18 cellular contexts compared by ENCODE assay signal in genomic region chr13:53064721-53065120, GRCh38. TPM values are rescaled to one million over a fixed set of nuclear protein-coding genes. Genes with fewer than 3 reads are reported as not detected.
DNase-seq lines count a peak whose midpoint lies in the region; ATAC-seq, FAIRE-seq and TF ChIP-seq lines count a peak whose summit lies in the region.
"Had no signal": no experiment of that assay in that cellular context is flagged by ENCODE, and none has a peak within 500 bp of the region (broad histone marks: within the 10 kb centered on the region; RNA-seq: fewer than 3 reads in every experiment).

No MANE protein-coding gene starts in this region.

- TF ChIP-seq POLR2A in heart left ventricle (IDR thresholded peaks at IDR 0.05) = no peak

- H3K36me3 ChIP-seq in heart left ventricle (no peaks in the 10 kb centered on the region), left ventricle myocardium inferior (no peaks in the 10 kb centered on the region)

- H3K4me3 Mint-ChIP-seq in endothelial cell (ENCODE audit: unreplicated experiment) = no peak overlapping the region
- H3K4me3 Mint-ChIP-seq: activated CD4-positive, alpha-beta T cell treated with anti-CD3 and anti-CD28 coated beads, Interleukin-2, amount 10 ng/mL, durations not matched to agents 24 days and 14 days; activated naive CD8-positive, alpha-beta T cell treated with anti-CD3 and anti-CD28 coated beads for 36 hours; natural killer cell had no signal

- H3K9me3 Mint-ChIP-seq in endothelial cell (ENCODE audit: unreplicated experiment) = no peaks in the 10 kb centered on the region
- H3K9me3 Mint-ChIP-seq: activated CD4-positive, alpha-beta T cell treated with anti-CD3 and anti-CD28 coated beads, Interleukin-2, amount 10 ng/mL, durations not matched to agents 24 days and 14 days; activated naive CD8-positive, alpha-beta T cell treated with anti-CD3 and anti-CD28 coated beads for 36 hours; natural killer cell had no signal

- no peak overlapping the region for H3K27ac Mint-ChIP-seq in endothelial cell (ENCODE audit: unreplicated experiment)
- H3K27ac Mint-ChIP-seq: activated CD4-positive, alpha-beta T cell treated with anti-CD3 and anti-CD28 coated beads, Interleukin-2, amount 10 ng/mL, durations not matched to agents 24 days and 14 days; activated naive CD8-positive, alpha-beta T cell treated with anti-CD3 and anti-CD28 coated beads for 36 hours; natural killer cell had no signal

- intact Hi-C loops in heart left ventricle (cut with DNase I) = no loop called here
- intact Hi-C loops in left ventricle myocardium inferior (cut with micrococcal nuclease) = no loop called here
- intact Hi-C loops in head of caudate nucleus (cut with DNase I) = no loop called here

- WGBS in heart left ventricle, 4 donors = 24 to 44% (median 28%) methylated on average over 4 of the region's 4 CpGs

- H3K27me3 Mint-ChIP-seq in endothelial cell (ENCODE audit: unreplicated experiment) = peaks cover 3% of the 10 kb centered on the region
- H3K27me3 Mint-ChIP-seq: activated CD4-positive, alpha-beta T cell treated with anti-CD3 and anti-CD28 coated beads, Interleukin-2, amount 10 ng/mL, durations not matched to agents 24 days and 14 days; activated naive CD8-positive, alpha-beta T cell treated with anti-CD3 and anti-CD28 coated beads for 36 hours had no signal

- H3K4me3 ChIP-seq in heart left ventricle = no peak overlapping the region
- H3K4me3 ChIP-seq in left ventricle myocardium inferior = no peak overlapping the region
- H3K4me3 ChIP-seq: K562, testis had no signal

- H3K27me3 ChIP-seq in heart left ventricle (peaks cover 0 to 15% (median 0%) of the 10 kb centered on the region in 9 donors), left ventricle myocardium inferior (ENCODE audit: low read depth) (peaks cover 72% of the 10 kb centered on the region)
- H3K27me3 ChIP-seq: testis had no signal

- peak; percentile 64 for FAIRE-seq in endometrium (lab: Jason Lieb, UNC)
- FAIRE-seq: bronchial epithelial cell, K562 had no signal

- H3K9me3 ChIP-seq in heart left ventricle (no peaks in the 10 kb centered on the region), left ventricle myocardium inferior (replicated peaks) (no peaks in the 10 kb centered on the region)
- H3K9me3 ChIP-seq: testis had no signal

- ATAC-seq in heart left ventricle = peak in 3 of 4 donors; percentile 36 to 66 (median 53)
- no peak for ATAC-seq in activated CD4-positive, CD25-positive, alpha-beta regulatory T cell treated with anti-CD3 and anti-CD28 coated beads, Interleukin-2, amount 50 U/mL, for 24 hours
- ATAC-seq: K562, natural killer cell had no signal

- DNase-seq in heart left ventricle (peak in 3 of 5 donors; percentile 20 to 43 (median 22)), left ventricle myocardium inferior (no peak), NCI-H2171 treated with DMSO at 0.1 percent for 48 hours (lab: John Stamatoyannopoulos, UW) (peak; percentile 98), endothelial cell (ENCODE audit: low spot score) (no peak), head of caudate nucleus (no peak)
- no peak for DNase-seq in activated CD4-positive, alpha-beta T cell treated with anti-CD3 and anti-CD28 coated beads, Interleukin-2, amount 50 U/mL, for 48 hours
- DNase-seq: activated CD4-positive, alpha-beta T cell treated with anti-CD3 and anti-CD28 coated beads, Interleukin-2, amount 10 ng/mL, durations not matched to agents 24 days and 14 days; activated naive CD8-positive, alpha-beta T cell treated with anti-CD3 and anti-CD28 coated beads for 36 hours; natural killer cell; NCI-H226; stimulated activated CD4-positive, alpha-beta T cell treated with anti-CD3 and anti-CD28 coated beads, Interleukin-2, amount 100 ng/mL, for 24 hours; T-helper 9 cell; testis had no signal

- H3K4me1 ChIP-seq in heart left ventricle = no peaks in the 10 kb centered on the region
- H3K4me1 ChIP-seq in left ventricle myocardium inferior = no peaks in the 10 kb centered on the region
- H3K4me1 ChIP-seq: testis had no signal

- H3K27ac ChIP-seq in heart left ventricle (no peak overlapping the region), left ventricle myocardium inferior (replicated peaks) (no peak overlapping the region)
- H3K27ac ChIP-seq: testis had no signal

- TF ChIP-seq CTCF in heart left ventricle (IDR thresholded peaks at IDR 0.05) (no peak), left ventricle myocardium inferior (IDR thresholded peaks at IDR 0.05; ENCODE audit: borderline replicate concordance) (no peak), endothelial cell (IDR thresholded peaks at IDR 0.05; ENCODE audit: unreplicated experiment) (no peak)

- no peaks in the 10 kb centered on the region for H3K36me3 Mint-ChIP-seq in endothelial cell (ENCODE audit: low read depth, unreplicated experiment)
- H3K36me3 Mint-ChIP-seq: activated naive CD8-positive, alpha-beta T cell treated with anti-CD3 and anti-CD28 coated beads for 36 hours; natural killer cell had no signal

- H3K4me1 Mint-ChIP-seq in endothelial cell (ENCODE audit: unreplicated experiment) = no peaks in the 10 kb centered on the region
- H3K4me1 Mint-ChIP-seq: activated CD4-positive, alpha-beta T cell treated with anti-CD3 and anti-CD28 coated beads, Interleukin-2, amount 10 ng/mL, durations not matched to agents 24 days and 14 days; activated naive CD8-positive, alpha-beta T cell treated with anti-CD3 and anti-CD28 coated beads for 36 hours; natural killer cell had no signal

RNA-seq across cellular contexts. Expression of gene OLFM4, which starts 36.1 kb away (rescaled TPM):
- total RNA-seq in heart left ventricle (1 to 10 TPM in 1 of 9 donors, under 1 TPM in 6, not detected in 2; 0.09 to 2.2 (median 0.28) TPM), left ventricle myocardium inferior (0.55 TPM), endothelial cell (ENCODE audit: unreplicated experiment) (not detected)
- polyA plus RNA-seq in heart left ventricle = 1 to 10 TPM in 1 of 2 donors, under 1 TPM in 1; 0.42 to 1.0 TPM
- total RNA-seq: activated CD4-positive, alpha-beta T cell treated with anti-CD3 and anti-CD28 coated beads, Interleukin-2, amount 10 ng/mL, durations not matched to agents 24 days and 14 days; activated naive CD8-positive, alpha-beta T cell treated with anti-CD3 and anti-CD28 coated beads for 36 hours; bronchial epithelial cell; K562; lung microvascular endothelial cell; natural killer cell had no signal
- polyA plus RNA-seq: K562 had no signal

Comparison
In these comparisons a context has a peak if more than half of its experiments do, and no peak if none do; other contexts are left out.
1. DNase-seq: peak in heart left ventricle (3 of 5) and NCI-H2171 treated with DMSO at 0.1 percent for 48 hours (single experiment); none in left ventricle myocardium inferior (single experiment), activated CD4-positive, alpha-beta T cell treated with anti-CD3 and anti-CD28 coated beads, Interleukin-2, amount 50 U/mL, for 48 hours (0 of 2), endothelial cell (single experiment) and head of caudate nucleus (0 of 42).
2. ATAC-seq: peak in heart left ventricle (3 of 4); none in activated CD4-positive, CD25-positive, alpha-beta regulatory T cell treated with anti-CD3 and anti-CD28 coated beads, Interleukin-2, amount 50 U/mL, for 24 hours (0 of 2).